15 cellular contexts compared by ENCODE assay signal in the genomic region with DNA sequence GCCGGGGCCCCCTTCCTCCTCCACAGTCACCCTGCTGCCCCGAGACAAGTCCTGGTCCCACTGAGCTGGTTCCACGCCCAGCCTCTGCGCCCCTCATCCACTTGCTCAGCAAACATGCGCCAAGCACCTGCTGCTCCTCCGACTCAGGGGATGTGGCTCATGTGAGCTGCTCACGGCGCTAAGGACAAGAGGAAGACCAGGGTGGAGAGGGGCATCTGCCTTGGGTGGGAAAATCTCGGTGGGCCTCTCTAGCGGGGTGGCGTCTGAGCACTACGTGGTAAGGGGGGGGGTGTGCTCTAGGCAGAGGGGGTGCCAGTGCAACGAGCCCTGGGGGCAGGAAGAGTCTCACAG. TPM values are rescaled to one million over a fixed set of nuclear protein-coding genes. Genes with fewer than 3 reads are reported as not detected.
DNase-seq lines count a peak whose midpoint lies in the region; ATAC-seq and TF ChIP-seq lines count a peak whose summit lies in the region.
"Had no signal": no experiment of that assay in that cellular context is flagged by ENCODE, and none has a peak within 500 bp of the region (broad histone marks: within the 10 kb centered on the region; RNA-seq: fewer than 3 reads in every experiment).

No MANE protein-coding gene starts in this region.

- BruUV-seq in Caco-2 (replicated peaks; lab: Mats Ljungman, UMichigan) (no TSS peak), Panc1 (replicated peaks; lab: Mats Ljungman, UMichigan) (no TSS peak)

- H3K79me2 ChIP-seq in hepatocyte, result peaks cover 83% of the 10 kb centered on the region

- H3K9me3 ChIP-seq in Caco-2, result no peaks in the 10 kb centered on the region
- no peaks in the 10 kb centered on the region for H3K9me3 ChIP-seq in Panc1 (ENCODE audit: control insufficient read depth, insufficient read depth, low read depth, low read length)
- no peaks in the 10 kb centered on the region for H3K9me3 ChIP-seq in hepatocyte (ENCODE audit: low read depth)

- H3K9me3 Mint-ChIP-seq in Caco-2 (ENCODE audit: unreplicated experiment), result no peaks in the 10 kb centered on the region
- H3K9me3 Mint-ChIP-seq in nephron progenitor cell, result no peaks in the 10 kb centered on the region

- no peaks in the 10 kb centered on the region for H3K9me2 ChIP-seq in hepatocyte (replicated peaks; ENCODE audit: insufficient read depth)

- H3K4me3 ChIP-seq in Caco-2 (ENCODE audit: low read depth, low read length) (no peak overlapping the region), Panc1 (ENCODE audit: low read depth in 2 of 2, low read length in 2 of 2) (peak overlapping the region; percentile 89 to 96; a peak in 2 of 4 replicates), hepatocyte (no peak overlapping the region), rectal smooth muscle tissue (ENCODE audit: low read length) (no peak overlapping the region)
- H3K4me3 ChIP-seq: dorsolateral prefrontal cortex had no signal

- no peak for DNase-seq in Caco-2
- no peak for DNase-seq in Panc1 (ENCODE audit: low read depth, low spot score)
- peak; percentile 8 for DNase-seq in hepatocyte (ENCODE audit: low spot score)
- no peak for DNase-seq in activated T-cell treated with anti-CD3 and anti-CD28 coated beads for 4 hours
- no peak for DNase-seq in nephron progenitor cell
- no peak for DNase-seq in NCI-H526 treated with DMSO at 0.1 percent for 48 hours (lab: John Stamatoyannopoulos, UW)
- DNase-seq in AG20443 (ENCODE audit: low spot score), result no peak
- DNase-seq: activated CD4-positive, alpha-beta T cell treated with anti-CD3 and anti-CD28 coated beads for 1 hour; activated T-cell treated with anti-CD3 and anti-CD28 coated beads, Interleukin-2, amount 50 U/mL, for 48 hours; amygdala; NCI-H2081 treated with DMSO at 0.1 percent for 48 hours; nucleus accumbens; stimulated activated CD4-positive, alpha-beta T cell treated with anti-CD3 and anti-CD28 coated beads, Interleukin-12 subunit alpha, Interleukin-12 subunit beta, amount 100 ng/mL, for 4 hours had no signal

- no peak for ATAC-seq in Panc1

- H3K27ac ChIP-seq in Panc1 (ENCODE audit: low read length) (peak overlapping the region; percentile 88), hepatocyte (peak overlapping the region; percentile 82), rectal smooth muscle tissue (ENCODE audit: low read depth, low read length) (peak overlapping the region; percentile 90)

- TF ChIP-seq CTCF in Caco-2 (IDR thresholded peaks at IDR 0.05; ENCODE audit: insufficient read depth in 1 of 2, low read depth in 1 of 2, low read length in 1 of 2, severe bottlenecking in 1 of 2, unreplicated experiment in 1 of 2) (no peak), Panc1 (IDR thresholded peaks at IDR 0.05) (no peak), hepatocyte (IDR thresholded peaks at IDR 0.05; ENCODE audit: poor library complexity) (no peak), nephron progenitor cell (IDR thresholded peaks at IDR 0.05) (no peak)

- H3K4me1 Mint-ChIP-seq in Caco-2 (ENCODE audit: low read depth, unreplicated experiment) (peaks cover 45% of the 10 kb centered on the region), nephron progenitor cell (peaks cover 52% of the 10 kb centered on the region)

- intact Hi-C loops in Caco-2 (cut with micrococcal nuclease; ENCODE audit: unreplicated experiment), result loop anchor here (1.0 kb wide), 4 partner anchors 12 to 60 kb away; partner anchors contain the start of gene ADRM1
- intact Hi-C loops in Panc1 (cut with micrococcal nuclease; ENCODE audit: unreplicated experiment), result no loop called here

- H3K27me3 ChIP-seq in Caco-2 (replicated peaks; ENCODE audit: control insufficient read depth, insufficient read depth, low read length) (no peaks in the 10 kb centered on the region), Panc1 (ENCODE audit: control insufficient read depth, insufficient read depth, low read length) (no peaks in the 10 kb centered on the region), hepatocyte (no peaks in the 10 kb centered on the region), rectal smooth muscle tissue (ENCODE audit: control insufficient read depth, insufficient read depth, low read length) (no peaks in the 10 kb centered on the region)
- H3K27me3 ChIP-seq: dorsolateral prefrontal cortex had no signal

- H3K4me1 ChIP-seq in Caco-2 (peaks cover 78% of the 10 kb centered on the region), Panc1 (ENCODE audit: control insufficient read depth, insufficient read depth, low read length) (peaks cover 70% of the 10 kb centered on the region), hepatocyte (ENCODE audit: insufficient read depth) (peaks cover 76% of the 10 kb centered on the region), rectal smooth muscle tissue (ENCODE audit: control insufficient read depth, insufficient read depth, low read length) (peaks cover 64% of the 10 kb centered on the region)

- H3K27ac Mint-ChIP-seq in Caco-2 (ENCODE audit: unreplicated experiment) (peak overlapping the region; percentile 94), nephron progenitor cell (no peak overlapping the region)

- in situ Hi-C loops in Panc1 (cut with HindIII; ENCODE audit: low pct_unique_long_range_greater_than_20kb, low sequenced_read_pairs), result no loop called here

- 81% methylated on average over 13 of the region's 13 CpGs for WGBS in hepatocyte (ENCODE audit: low lambda C conversion rate, missing lambda C conversion rate)

- H3K4me3 Mint-ChIP-seq in Caco-2 (ENCODE audit: unreplicated experiment), result peak overlapping the region; percentile 70
- H3K4me3 Mint-ChIP-seq in nephron progenitor cell, result no peak overlapping the region

- H3K27me3 Mint-ChIP-seq in Caco-2 (ENCODE audit: insufficient read depth, unreplicated experiment) (no peaks in the 10 kb centered on the region), nephron progenitor cell (ENCODE audit: low read depth, poor library complexity) (no peaks in the 10 kb centered on the region)

- peaks cover 33% of the 10 kb centered on the region for H4K20me1 ChIP-seq in hepatocyte (ENCODE audit: insufficient read depth, poor library complexity, severe bottlenecking)

- peak overlapping the region; percentile 91 for H3K4me2 ChIP-seq in hepatocyte

- no peak overlapping the region for H2AFZ ChIP-seq in hepatocyte

- CTCF ChIA-PET in Caco-2 (lab: Charles Lee), result interaction anchor here (0.8 to 10.9 kb wide), 4 partner anchors 12 to 24 kb away, joined by 4 to 188 read pairs (median 8); partner anchors contain the start of gene RPS21
- CTCF ChIA-PET in Panc1 (lab: Charles Lee), result no interaction called here

- H3K36me3 ChIP-seq in Caco-2 (ENCODE audit: control insufficient read depth, insufficient read depth, low read length) (peaks cover 26% of the 10 kb centered on the region), Panc1 (ENCODE audit: control insufficient read depth, insufficient read depth, low read length) (no peaks in the 10 kb centered on the region; the same call in 1 of the 2 replicates), hepatocyte (replicated peaks; ENCODE audit: insufficient read depth, low read depth) (no peaks in the 10 kb centered on the region), rectal smooth muscle tissue (ENCODE audit: control insufficient read depth, insufficient read depth, low read length) (peaks cover 4% of the 10 kb centered on the region)

- H3K36me3 Mint-ChIP-seq in Caco-2 (ENCODE audit: insufficient read depth, unreplicated experiment) (peaks cover 91% of the 10 kb centered on the region), nephron progenitor cell (ENCODE audit: low read depth) (no peaks in the 10 kb centered on the region)

- no peak overlapping the region for H3K9ac ChIP-seq in rectal smooth muscle tissue (ENCODE audit: low read length)

- POLR2A ChIA-PET in Caco-2 (lab: Charles Lee), result interaction anchor here (0.6 to 2.5 kb wide), 4 partner anchors 12 to 24 kb away, joined by 3 to 16 read pairs (median 10); partner anchors contain the start of gene RPS21
- POLR2A ChIA-PET in Panc1 (lab: Charles Lee), result interaction anchor here (0.6 kb wide), 1 partner anchor 10 kb away, joined by 3 read pairs; no protein-coding TSS in a partner anchor

RNA-seq across cellular contexts. Expression of gene LAMA5, which starts 4.5 kb away (rescaled TPM):
- total RNA-seq in Caco-2 (2022) (1,050 and 1,125 TPM in 2 replicates), Panc1 (2021; ENCODE audit: unreplicated experiment) (497 TPM), hepatocyte (44.6 and 71.3 TPM in 2 replicates)
- 508 TPM for polyA plus RNA-seq in Panc1 (2012; ENCODE audit: insufficient read length)
- 252 and 313 TPM in 2 replicates for polyA plus RNA-seq in hepatocyte

RNA-seq across cellular contexts. Expression of gene RPS21, which starts 24.3 kb away (rescaled TPM):
- total RNA-seq in Caco-2 (2022), result 4,496 and 4,723 TPM in 2 replicates
- 1,761 TPM for total RNA-seq in Panc1 (2021; ENCODE audit: unreplicated experiment)
- 4,052 TPM for polyA plus RNA-seq in Panc1 (2012; ENCODE audit: insufficient read length)
- 1,754 and 2,772 TPM in 2 replicates for total RNA-seq in hepatocyte
- polyA plus RNA-seq in hepatocyte, result 444 and 460 TPM in 2 replicates

RNA-seq across cellular contexts. Expression of gene CABLES2, which starts 44.5 kb away (rescaled TPM):
- total RNA-seq in Caco-2 (2022) (30.7 and 36.4 TPM in 2 replicates), Panc1 (2021; ENCODE audit: unreplicated experiment) (9.8 TPM), hepatocyte (8.6 and 12.0 TPM in 2 replicates)
- polyA plus RNA-seq in Panc1 (2012; ENCODE audit: insufficient read length), result 12.0 TPM
- 17.7 and 19.1 TPM in 2 replicates for polyA plus RNA-seq in hepatocyte

RNA-seq across cellular contexts. Expression of gene ADRM1, which starts 59.8 kb away (rescaled TPM):
- 261 and 263 TPM in 2 replicates for total RNA-seq in Caco-2 (2022)
- 194 TPM for total RNA-seq in Panc1 (2021; ENCODE audit: unreplicated experiment)
- polyA plus RNA-seq in Panc1 (2012; ENCODE audit: insufficient read length), result 315 TPM
- 103 and 116 TPM in 2 replicates for total RNA-seq in hepatocyte
- 143 and 144 TPM in 2 replicates for polyA plus RNA-seq in hepatocyte

Comparison
In these comparisons a context has a peak if more than half of its experiments do, and no peak if none do; other contexts are left out.
1. H3K4me3 ChIP-seq: peak in Panc1 (2 of 2); none in Caco-2 (single experiment), hepatocyte (single experiment) and rectal smooth muscle tissue (single experiment).
2. Peak in every context shown above with its lines, with median percentiles within 50 percentile points of each other: H3K27ac ChIP-seq.